Comparison of ENCODE assay signal across 18 cellular contexts in the genomic region with DNA sequence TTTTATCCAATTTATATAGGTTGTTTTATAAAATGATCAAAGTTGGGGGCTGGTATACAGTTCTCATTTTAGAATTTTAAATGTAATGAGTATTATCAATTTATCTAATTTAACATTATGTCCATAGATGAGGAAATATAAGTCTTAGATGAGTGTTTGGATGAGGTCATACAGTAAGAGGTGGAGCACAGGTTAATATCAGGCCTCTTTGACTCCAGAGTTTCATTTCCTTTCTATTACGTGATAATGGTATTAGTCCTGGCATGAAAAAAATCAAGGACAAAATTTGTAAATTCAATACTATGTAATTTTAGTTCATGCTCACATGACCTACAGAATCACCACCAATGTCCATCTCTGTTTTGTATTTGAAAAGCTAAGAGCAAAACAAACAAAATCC.
DNase-seq lines count a peak whose midpoint lies in the region; ATAC-seq, FAIRE-seq and TF ChIP-seq lines count a peak whose summit lies in the region.
"Had no signal": no experiment of that assay in that cellular context is flagged by ENCODE, and none has a peak within 500 bp of the region (broad histone marks: within the 10 kb centered on the region; RNA-seq: fewer than 3 reads in every experiment).

No MANE protein-coding gene starts in this region.

- no peak overlapping the region for H3K9ac ChIP-seq in keratinocyte (ENCODE audit: control insufficient read depth, extremely low read depth, insufficient read depth, low read length)
- H3K9ac ChIP-seq: BLaER1 had no signal

- ATAC-seq in GM19455 (IDR thresholded peaks at IDR 0.05; ENCODE audit: unreplicated experiment) (no peak), GM18867 (IDR thresholded peaks at IDR 0.05; ENCODE audit: unreplicated experiment) (no peak)
- ATAC-seq: K562 had no signal

- no peaks in the 10 kb centered on the region for H3K27me3 Mint-ChIP-seq in MCF 10A (ENCODE audit: insufficient read depth, unreplicated experiment)
- H3K27me3 Mint-ChIP-seq: CD4-positive, alpha-beta memory T cell had no signal

- POLR2A ChIA-PET in MCF 10A (lab: Yijun Ruan, JAX) (no interaction called here), RWPE1 (lab: Yijun Ruan, JAX; ENCODE audit: low non-redundant PET) (no interaction called here)

- dilution Hi-C loops in keratinocyte (cut with MboI; ENCODE audit: extremely low pct_ligation_motif_present, low sequenced_read_pairs) = no loop called here

- no TSS peak for BruUV-seq in MCF 10A (replicated peaks; lab: Mats Ljungman, UMichigan)

- peak overlapping the region; percentile 88 for H3K27ac Mint-ChIP-seq in MCF 10A (ENCODE audit: low read depth, unreplicated experiment)
- H3K27ac Mint-ChIP-seq: CD14-positive monocyte; CD4-positive, alpha-beta memory T cell; H9 had no signal

- no peak overlapping the region for H3K4me3 Mint-ChIP-seq in MCF 10A (ENCODE audit: unreplicated experiment)
- H3K4me3 Mint-ChIP-seq: CD14-positive monocyte; CD4-positive, alpha-beta memory T cell; H9 had no signal

- no peak overlapping the region for H2AFZ ChIP-seq in keratinocyte (ENCODE audit: control insufficient read depth, low read length)

- FAIRE-seq in bronchial epithelial cell (lab: Jason Lieb, UNC) = no peak
- no peak for FAIRE-seq in keratinocyte (lab: Jason Lieb, UNC)
- FAIRE-seq: H1, K562 had no signal

- no peaks in the 10 kb centered on the region for H3K9me1 ChIP-seq in keratinocyte (ENCODE audit: control insufficient read depth, extremely low read depth, insufficient read depth, low read length)

- H3K79me2 ChIP-seq in keratinocyte (ENCODE audit: control insufficient read depth, insufficient read depth, low read length) = no peaks in the 10 kb centered on the region

- H3K9me3 ChIP-seq in breast epithelium (no peaks in the 10 kb centered on the region), keratinocyte (ENCODE audit: control insufficient read depth, low read depth, low read length) (no peaks in the 10 kb centered on the region)
- H3K9me3 ChIP-seq: BLaER1 had no signal

- no peak for DNase-seq in MCF 10A (ENCODE audit: unreplicated experiment)
- DNase-seq in breast epithelium (ENCODE audit: low spot score in 2 of 2) = no peak
- DNase-seq in RWPE1 (ENCODE audit: low spot score) = no peak
- DNase-seq in bronchial epithelial cell (ENCODE audit: low read depth) = peak; percentile 62
- DNase-seq in keratinocyte (ENCODE audit: low read depth, low spot score) = no peak
- DNase-seq in HUDEP-2 (lab: John Stamatoyannopoulos, UW; ENCODE audit: unreplicated experiment in 76 of 76) = no peak
- DNase-seq: 8988T; CD4-positive, alpha-beta memory T cell; DMS79; GDM1; H9; IMR-90 had no signal

- no peaks in the 10 kb centered on the region for H3K36me3 ChIP-seq in breast epithelium
- H3K36me3 ChIP-seq in bronchial epithelial cell (ENCODE audit: control insufficient read depth, insufficient read depth, low read length) = no peaks in the 10 kb centered on the region
- no peaks in the 10 kb centered on the region for H3K36me3 ChIP-seq in keratinocyte (ENCODE audit: control insufficient read depth in 2 of 2, extremely low read depth in 1 of 2, insufficient read depth in 2 of 2, low read length in 2 of 2)
- H3K36me3 ChIP-seq: BLaER1 had no signal

- peaks cover 7% of the 10 kb centered on the region for H3K4me1 Mint-ChIP-seq in MCF 10A (ENCODE audit: insufficient read depth, unreplicated experiment)
- H3K4me1 Mint-ChIP-seq: CD14-positive monocyte; CD4-positive, alpha-beta memory T cell; H9 had no signal

- intact Hi-C loops in MCF 10A (cut with micrococcal nuclease) = no loop called here
- intact Hi-C loops in breast epithelium (cut with DNase I; ENCODE audit: low total_unique reads) = no loop called here

- peaks cover 6% of the 10 kb centered on the region for H3K36me3 Mint-ChIP-seq in MCF 10A (ENCODE audit: insufficient read depth, unreplicated experiment)
- H3K36me3 Mint-ChIP-seq: CD14-positive monocyte; CD4-positive, alpha-beta memory T cell had no signal

- TF ChIP-seq CTCF in MCF 10A (IDR thresholded peaks at IDR 0.05; ENCODE audit: unreplicated experiment) (no peak), breast epithelium (IDR thresholded peaks at IDR 0.05) (no peak), RWPE1 (conservative IDR thresholded peaks at IDR 0.05; ENCODE audit: low read depth) (no peak), bronchial epithelial cell (IDR thresholded peaks at IDR 0.05; ENCODE audit: insufficient read depth, low read length, severe bottlenecking) (no peak), keratinocyte (optimal IDR thresholded peaks at IDR 0.05 in 1 of 3, IDR thresholded peaks at IDR 0.05 in 1 of 3, conservative IDR thresholded peaks at IDR 0.05 in 1 of 3; ENCODE audit: extremely low read depth in 1 of 3, insufficient read depth in 2 of 3, low read length in 3 of 3) (no peak)

- H3K4me1 ChIP-seq in breast epithelium (no peaks in the 10 kb centered on the region), keratinocyte (ENCODE audit: control insufficient read depth, extremely low read depth, insufficient read depth, low read length) (peaks cover 3% of the 10 kb centered on the region)
- H3K4me1 ChIP-seq: BLaER1 had no signal

- H4K20me1 ChIP-seq in keratinocyte (ENCODE audit: control insufficient read depth, extremely low read depth, insufficient read depth, low read length) = no peaks in the 10 kb centered on the region
- H4K20me1 ChIP-seq: BLaER1 had no signal

- no peak for TF ChIP-seq POLR2A in breast epithelium (IDR thresholded peaks at IDR 0.05)

- H3K9me3 Mint-ChIP-seq in MCF 10A (ENCODE audit: unreplicated experiment) = no peaks in the 10 kb centered on the region
- H3K9me3 Mint-ChIP-seq: H9 had no signal

- H3K4me3 ChIP-seq in breast epithelium = no peak overlapping the region
- H3K4me3 ChIP-seq in bronchial epithelial cell (ENCODE audit: low read depth, low read length) = no peak overlapping the region
- H3K4me3 ChIP-seq in keratinocyte (ENCODE audit: control insufficient read depth in 2 of 3, extremely low read depth in 1 of 3, insufficient read depth in 2 of 3, low read depth in 1 of 3, low read length in 3 of 3) = no peak overlapping the region
- H3K4me3 ChIP-seq: BLaER1, K562 had no signal

- CTCF ChIA-PET in MCF 10A (lab: Yijun Ruan, JAX) (no interaction called here), RWPE1 (lab: Yijun Ruan, JAX) (no interaction called here)

- no peak overlapping the region for H3K4me2 ChIP-seq in keratinocyte (ENCODE audit: control insufficient read depth, extremely low read depth, insufficient read depth, low read depth, low read length)
- H3K4me2 ChIP-seq: BLaER1 had no signal

- H3K27ac ChIP-seq in breast epithelium (no peak overlapping the region), RWPE1 (peak overlapping the region; percentile 67), keratinocyte (ENCODE audit: control insufficient read depth, insufficient read depth, low read length) (peak overlapping the region; percentile 39)
- H3K27ac ChIP-seq: BLaER1 had no signal

- H3K27me3 ChIP-seq in breast epithelium (no peaks in the 10 kb centered on the region), bronchial epithelial cell (ENCODE audit: control insufficient read depth, insufficient read depth, low read length) (no peaks in the 10 kb centered on the region), keratinocyte (ENCODE audit: control insufficient read depth, extremely low read depth, insufficient read depth, low read length) (no peaks in the 10 kb centered on the region)
- H3K27me3 ChIP-seq: BLaER1 had no signal

Comparison
In these comparisons a context has a peak if more than half of its experiments do, and no peak if none do; other contexts are left out.
1. H3K27ac ChIP-seq: peak in RWPE1 (single experiment) and keratinocyte (single experiment); none in breast epithelium (0 of 2).